1 cellular context compared by ENCODE assay signal in genomic region chr2:159742846-159743245, GRCh38.
TF ChIP-seq lines count a peak whose summit lies in the region.

No MANE protein-coding gene starts in this region.

TF ChIP-seq in endothelial cell of umbilical vein, 7 proteins besides CTCF, POLR2A, EP300 and RAD21 (continued from another document):
- no peak for TF ChIP-seq MAX (IDR thresholded peaks at IDR 0.05; ENCODE audit: insufficient read depth, insufficient read length)
- no peak for TF ChIP-seq EZH2 (IDR thresholded peaks at IDR 0.05; ENCODE audit: borderline replicate concordance, low read depth, low read length, severe bottlenecking)
- TF ChIP-seq POLR2AphosphoS5 (IDR thresholded peaks at IDR 0.05; ENCODE audit: insufficient read depth, low read depth, low read length): no peak
- no peak for TF ChIP-seq GATA2 (IDR thresholded peaks at IDR 0.05; ENCODE audit: insufficient read depth, insufficient read length, low read depth, low read length)
- no peak for TF ChIP-seq JUN (IDR thresholded peaks at IDR 0.05; ENCODE audit: borderline replicate concordance, insufficient read depth, insufficient read length, low read depth)
